7 cellular contexts compared by ENCODE assay signal in genomic region chr3:68858549-68858948, GRCh38.
"Had no signal": no experiment of that assay in that cellular context is flagged by ENCODE, and none has a peak within 500 bp of the region (broad histone marks: within the 10 kb centered on the region; RNA-seq: fewer than 3 reads in every experiment).

No MANE protein-coding gene starts in this region.

- FAIRE-seq: HepG2 had no signal

- DNase-seq: IMR-90, Karpas-422, KBM-7, KG1 had no signal

- H3K4me2 ChIP-seq: KMS-11 had no signal

- H3K27ac ChIP-seq: HL-60, KMS-11 had no signal

- ATAC-seq: HepG2 had no signal

- H3K9ac ChIP-seq: KMS-11 had no signal
